ENCODE assay signal across 17 cellular contexts in the genomic region with DNA sequence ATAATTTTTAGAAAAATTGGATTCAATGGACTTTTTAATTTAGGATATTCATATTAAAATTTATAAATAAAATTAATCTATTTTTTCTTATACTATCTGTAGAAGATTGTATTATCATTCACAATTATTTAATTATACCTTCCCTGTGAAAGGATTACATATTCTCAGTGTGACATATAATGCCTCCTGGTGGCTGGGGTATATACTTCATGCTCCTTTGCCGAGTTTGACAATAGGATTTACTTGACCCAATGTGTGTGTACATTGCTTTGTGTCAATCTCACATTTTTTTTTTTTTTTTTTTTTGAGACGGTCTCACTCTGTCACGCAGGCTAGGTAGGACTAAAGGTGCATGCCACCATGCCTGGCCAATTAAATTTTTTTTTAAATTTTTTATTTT.
A peak's percentile ranks its signal among the peaks of the same experiment; 100 is the strongest.
DNase-seq lines count a peak whose midpoint lies in the region; ATAC-seq and TF ChIP-seq lines count a peak whose summit lies in the region.
"Had no signal": no experiment of that assay in that cellular context is flagged by ENCODE, and none has a peak within 500 bp of the region (broad histone marks: within the 10 kb centered on the region; RNA-seq: fewer than 3 reads in every experiment).

No MANE protein-coding gene starts in this region.

- no peak overlapping the region for H3K27ac ChIP-seq in GM23338 (ENCODE audit: low read depth)
- no peak overlapping the region for H3K27ac ChIP-seq in OCI-LY3 (ENCODE audit: low read length)
- no peak overlapping the region for H3K27ac ChIP-seq in hepatocyte
- no peak overlapping the region for H3K27ac ChIP-seq in CD4-positive, alpha-beta memory T cell (ENCODE audit: low read depth, low read length)
- H3K27ac ChIP-seq in body of pancreas: no peak overlapping the region
- H3K27ac ChIP-seq: skin epidermis had no signal

- no peak overlapping the region for H3K27ac Mint-ChIP-seq in GM23338
- no peak overlapping the region for H3K27ac Mint-ChIP-seq in CD4-positive, alpha-beta memory T cell

- peak; percentile 36 to 42 for TF ChIP-seq CTCF in GM23338 (conservative IDR thresholded peaks at IDR 0.05; ENCODE audit: low read depth in 2 of 2)
- TF ChIP-seq CTCF in OCI-LY3 (IDR thresholded peaks at IDR 0.05; ENCODE audit: low read depth, low read length): peak; percentile 51
- TF ChIP-seq CTCF in hepatocyte (IDR thresholded peaks at IDR 0.05; ENCODE audit: poor library complexity): peak; percentile 20
- no peak for TF ChIP-seq CTCF in foreskin fibroblast (IDR thresholded peaks at IDR 0.05; ENCODE audit: low read depth, low read length)
- no peak for TF ChIP-seq CTCF in body of pancreas (IDR thresholded peaks at IDR 0.05)

- H3K36me3 Mint-ChIP-seq in GM23338 (ENCODE audit: low read depth): peaks cover 3% of the 10 kb centered on the region; the same call in 1 of the 3 replicates
- no peaks in the 10 kb centered on the region for H3K36me3 Mint-ChIP-seq in CD4-positive, alpha-beta memory T cell

- intact Hi-C loops in CD4-positive, alpha-beta memory T cell (cut with micrococcal nuclease): no loop called here
- intact Hi-C loops in body of pancreas (cut with DNase I): no loop called here

- H3K9me3 Mint-ChIP-seq in GM23338: peaks cover 70% of the 10 kb centered on the region
- H3K9me3 Mint-ChIP-seq in CD4-positive, alpha-beta memory T cell: no peaks in the 10 kb centered on the region

- no peak for ATAC-seq in GM23338
- ATAC-seq in body of pancreas: no peak

- 67% methylated on average over 3 of the region's 3 CpGs for WGBS in hepatocyte (ENCODE audit: low lambda C conversion rate, missing lambda C conversion rate)
- 37 to 62% methylated on average over 3 of the region's 3 CpGs for WGBS in body of pancreas, 2 donors

- CTCF ChIA-PET in CD4-positive, alpha-beta memory T cell (lab: Charles Lee; ENCODE audit: partially characterized antibody): no interaction called here

- H4K20me1 ChIP-seq in GM23338 (replicated peaks; ENCODE audit: insufficient read depth) (no peaks in the 10 kb centered on the region), OCI-LY3 (ENCODE audit: insufficient read depth, low read length) (no peaks in the 10 kb centered on the region), hepatocyte (ENCODE audit: insufficient read depth, poor library complexity, severe bottlenecking) (no peaks in the 10 kb centered on the region)

- no peaks in the 10 kb centered on the region for H3K27me3 ChIP-seq in GM23338 (ENCODE audit: insufficient read depth)
- H3K27me3 ChIP-seq in OCI-LY3 (ENCODE audit: low read depth, low read length): peaks cover 50% of the 10 kb centered on the region
- H3K27me3 ChIP-seq in hepatocyte: no peaks in the 10 kb centered on the region
- H3K27me3 ChIP-seq in CD4-positive, alpha-beta memory T cell (ENCODE audit: insufficient read depth, low read length): no peaks in the 10 kb centered on the region
- no peaks in the 10 kb centered on the region for H3K27me3 ChIP-seq in body of pancreas

- H3K4me2 ChIP-seq in GM23338 (no peak overlapping the region), OCI-LY3 (ENCODE audit: low read length) (no peak overlapping the region), hepatocyte (no peak overlapping the region)

- no peak for TF ChIP-seq POLR2A in body of pancreas (IDR thresholded peaks at IDR 0.05)

- H3K4me1 Mint-ChIP-seq in GM23338: no peaks in the 10 kb centered on the region
- no peaks in the 10 kb centered on the region for H3K4me1 Mint-ChIP-seq in CD4-positive, alpha-beta memory T cell

- H3K27me3 Mint-ChIP-seq in GM23338 (ENCODE audit: insufficient read depth, low read depth, poor library complexity): peaks cover 2% of the 10 kb centered on the region
- H3K27me3 Mint-ChIP-seq in CD4-positive, alpha-beta memory T cell: peaks cover 0 to 4% of the 10 kb centered on the region in 2 donors

- H3K4me3 Mint-ChIP-seq in GM23338: no peak overlapping the region
- no peak overlapping the region for H3K4me3 Mint-ChIP-seq in CD4-positive, alpha-beta memory T cell

- H3K4me3 ChIP-seq in GM23338 (no peak overlapping the region), OCI-LY3 (ENCODE audit: low read length) (no peak overlapping the region), hepatocyte (no peak overlapping the region), foreskin fibroblast (ENCODE audit: low read depth in 1 of 2, low read length in 2 of 2) (no peak overlapping the region), body of pancreas (no peak overlapping the region)
- no peak overlapping the region for H3K4me3 ChIP-seq in CD4-positive, alpha-beta memory T cell (ENCODE audit: low read length in 2 of 2)
- H3K4me3 ChIP-seq: HAP-1, skin epidermis had no signal

- H3K79me2 ChIP-seq in GM23338 (replicated peaks; ENCODE audit: insufficient read depth) (no peaks in the 10 kb centered on the region), OCI-LY3 (ENCODE audit: low read length) (no peaks in the 10 kb centered on the region), hepatocyte (no peaks in the 10 kb centered on the region)

- H2AFZ ChIP-seq in GM23338: no peak overlapping the region
- no peak overlapping the region for H2AFZ ChIP-seq in OCI-LY3 (ENCODE audit: low read depth, low read length)
- H2AFZ ChIP-seq in hepatocyte: no peak overlapping the region

- H3K4me1 ChIP-seq in GM23338 (ENCODE audit: insufficient read depth): no peaks in the 10 kb centered on the region
- H3K4me1 ChIP-seq in OCI-LY3 (ENCODE audit: low read length): no peaks in the 10 kb centered on the region
- H3K4me1 ChIP-seq in hepatocyte (ENCODE audit: insufficient read depth): no peaks in the 10 kb centered on the region
- H3K4me1 ChIP-seq in CD4-positive, alpha-beta memory T cell (ENCODE audit: insufficient read depth, low read length): no peaks in the 10 kb centered on the region
- no peaks in the 10 kb centered on the region for H3K4me1 ChIP-seq in body of pancreas
- H3K4me1 ChIP-seq: HAP-1 had no signal

- POLR2A ChIA-PET in CD4-positive, alpha-beta memory T cell (lab: Charles Lee; ENCODE audit: partially characterized antibody): no interaction called here

- H3K9me2 ChIP-seq in GM23338 (ENCODE audit: insufficient read depth) (no peaks in the 10 kb centered on the region), hepatocyte (replicated peaks; ENCODE audit: insufficient read depth) (no peaks in the 10 kb centered on the region)

- H3K9me3 ChIP-seq in OCI-LY3 (ENCODE audit: insufficient read depth, low read length) (no peaks in the 10 kb centered on the region), hepatocyte (ENCODE audit: low read depth) (no peaks in the 10 kb centered on the region), body of pancreas (no peaks in the 10 kb centered on the region)
- no peaks in the 10 kb centered on the region for H3K9me3 ChIP-seq in CD4-positive, alpha-beta memory T cell (ENCODE audit: control insufficient read depth in 1 of 2, low read length in 2 of 2)
- H3K9me3 ChIP-seq: HAP-1 had no signal

- H3F3A ChIP-seq in GM23338 (replicated peaks; ENCODE audit: low read depth): no peaks in the 10 kb centered on the region

- DNase-seq in AML-193 (lab: John Stamatoyannopoulos, UW) (peak; percentile 1), GM23338 (ENCODE audit: low spot score) (peak; percentile 44), hepatocyte (ENCODE audit: low spot score) (no peak), putamen (ENCODE audit: low spot score) (no peak), foreskin fibroblast (no peak), body of pancreas (no peak)
- DNase-seq in CD4-positive, alpha-beta memory T cell: no peak
- DNase-seq: activated CD4-positive, CD25-positive, alpha-beta regulatory T cell treated with anti-CD3 and anti-CD28 coated beads, Interleukin-2, amount 50 U/mL, for 72 hours; activated CD8-positive, alpha-beta memory T cell treated with anti-CD3 and anti-CD28 coated beads, Interleukin-2, amount 50 U/mL, for 4 hours; DMS153; head of caudate nucleus; KG1; kidney glomerular epithelial cell; stimulated activated naive CD4-positive, alpha-beta T cell treated with Interleukin-2 at 50 U/mL for 16 hours had no signal

- H3K36me3 ChIP-seq in GM23338 (ENCODE audit: insufficient read depth) (no peaks in the 10 kb centered on the region), OCI-LY3 (replicated peaks; ENCODE audit: low read depth, low read length) (no peaks in the 10 kb centered on the region), hepatocyte (replicated peaks; ENCODE audit: insufficient read depth, low read depth) (no peaks in the 10 kb centered on the region), body of pancreas (replicated peaks in 1 of 2; ENCODE audit: insufficient read depth in 1 of 2, low read depth in 2 of 2) (no peaks in the 10 kb centered on the region)
- H3K36me3 ChIP-seq in CD4-positive, alpha-beta memory T cell (ENCODE audit: insufficient read depth, low read length): no peaks in the 10 kb centered on the region
- H3K36me3 ChIP-seq: HAP-1 had no signal

- H3K9ac ChIP-seq in OCI-LY3 (ENCODE audit: low read length): no peak overlapping the region

TF ChIP-seq in GM23338, 12 proteins besides CTCF, POLR2A, EP300 and RAD21 (continues in another document):
- TF ChIP-seq JUNB (IDR thresholded peaks at IDR 0.05; ENCODE audit: unreplicated experiment) (no peak), ZNF114 (CRISPR knock-in tag; IDR thresholded peaks at IDR 0.05) (no peak), EZH2 (IDR thresholded peaks at IDR 0.05; ENCODE audit: low read depth, unreplicated experiment) (no peak), REST (IDR thresholded peaks at IDR 0.05; ENCODE audit: unreplicated experiment) (no peak)

Comparison
In these comparisons a context has a peak if more than half of its experiments do, and no peak if none do; other contexts are left out.
1. DNase-seq: peak in AML-193 (2 of 2) and GM23338 (single experiment); none in hepatocyte (single experiment), putamen (single experiment), foreskin fibroblast (0 of 2), CD4-positive, alpha-beta memory T cell (0 of 5) and body of pancreas (0 of 4).
2. CTCF ChIP-seq: peak in GM23338 (2 of 2), OCI-LY3 (single experiment) and hepatocyte (single experiment); none in foreskin fibroblast (single experiment) and body of pancreas (0 of 7).